ENCODE assay signal across 1 cellular context in genomic region chr17:47785538-47786123, GRCh38.
TF ChIP-seq lines count a peak whose summit lies in the region.

No MANE protein-coding gene starts in this region.

TF ChIP-seq in HepG2, 621 proteins besides CTCF, POLR2A, EP300 and RAD21 (continued from another document and continues in another):
- TF ChIP-seq, protein P1, sequence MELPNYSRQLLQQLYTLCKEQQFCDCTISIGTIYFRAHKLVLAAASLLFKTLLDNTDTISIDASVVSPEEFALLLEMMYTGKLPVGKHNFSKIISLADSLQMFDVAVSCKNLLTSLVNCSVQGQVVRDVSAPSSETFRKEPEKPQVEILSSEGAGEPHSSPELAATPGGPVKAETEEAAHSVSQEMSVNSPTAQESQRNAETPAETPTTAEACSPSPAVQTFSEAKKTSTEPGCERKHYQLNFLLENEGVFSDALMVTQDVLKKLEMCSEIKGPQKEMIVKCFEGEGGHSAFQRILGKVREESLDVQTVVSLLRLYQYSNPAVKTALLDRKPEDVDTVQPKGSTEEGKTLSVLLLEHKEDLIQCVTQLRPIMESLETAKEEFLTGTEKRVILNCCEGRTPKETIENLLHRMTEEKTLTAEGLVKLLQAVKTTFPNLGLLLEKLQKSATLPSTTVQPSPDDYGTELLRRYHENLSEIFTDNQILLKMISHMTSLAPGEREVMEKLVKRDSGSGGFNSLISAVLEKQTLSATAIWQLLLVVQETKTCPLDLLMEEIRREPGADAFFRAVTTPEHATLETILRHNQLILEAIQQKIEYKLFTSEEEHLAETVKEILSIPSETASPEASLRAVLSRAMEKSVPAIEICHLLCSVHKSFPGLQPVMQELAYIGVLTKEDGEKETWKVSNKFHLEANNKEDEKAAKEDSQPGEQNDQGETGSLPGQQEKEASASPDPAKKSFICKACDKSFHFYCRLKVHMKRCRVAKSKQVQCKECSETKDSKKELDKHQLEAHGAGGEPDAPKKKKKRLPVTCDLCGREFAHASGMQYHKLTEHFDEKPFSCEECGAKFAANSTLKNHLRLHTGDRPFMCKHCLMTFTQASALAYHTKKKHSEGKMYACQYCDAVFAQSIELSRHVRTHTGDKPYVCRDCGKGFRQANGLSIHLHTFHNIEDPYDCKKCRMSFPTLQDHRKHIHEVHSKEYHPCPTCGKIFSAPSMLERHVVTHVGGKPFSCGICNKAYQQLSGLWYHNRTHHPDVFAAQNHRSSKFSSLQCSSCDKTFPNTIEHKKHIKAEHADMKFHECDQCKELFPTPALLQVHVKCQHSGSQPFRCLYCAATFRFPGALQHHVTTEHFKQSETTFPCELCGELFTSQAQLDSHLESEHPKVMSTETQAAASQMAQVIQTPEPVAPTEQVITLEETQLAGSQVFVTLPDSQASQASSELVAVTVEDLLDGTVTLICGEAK (IDR thresholded peaks at IDR 0.05) = no peak
- TF ChIP-seq, protein P1 (CRISPR knock-in tag; IDR thresholded peaks at IDR 0.05) = 0 out of 2 replicates have a peak, but pooled peaks have one; percentile 27
- no peak for TF ChIP-seq HNRNPH1 (optimal IDR thresholded peaks at IDR 0.05; ENCODE audit: low read depth, low read length)
- no peak for TF ChIP-seq GRHL1 (CRISPR knock-in tag; conservative IDR thresholded peaks at IDR 0.05)
- no peak for TF ChIP-seq FOXM1 (CRISPR knock-in tag; IDR thresholded peaks at IDR 0.05)
- TF ChIP-seq, protein P2, sequence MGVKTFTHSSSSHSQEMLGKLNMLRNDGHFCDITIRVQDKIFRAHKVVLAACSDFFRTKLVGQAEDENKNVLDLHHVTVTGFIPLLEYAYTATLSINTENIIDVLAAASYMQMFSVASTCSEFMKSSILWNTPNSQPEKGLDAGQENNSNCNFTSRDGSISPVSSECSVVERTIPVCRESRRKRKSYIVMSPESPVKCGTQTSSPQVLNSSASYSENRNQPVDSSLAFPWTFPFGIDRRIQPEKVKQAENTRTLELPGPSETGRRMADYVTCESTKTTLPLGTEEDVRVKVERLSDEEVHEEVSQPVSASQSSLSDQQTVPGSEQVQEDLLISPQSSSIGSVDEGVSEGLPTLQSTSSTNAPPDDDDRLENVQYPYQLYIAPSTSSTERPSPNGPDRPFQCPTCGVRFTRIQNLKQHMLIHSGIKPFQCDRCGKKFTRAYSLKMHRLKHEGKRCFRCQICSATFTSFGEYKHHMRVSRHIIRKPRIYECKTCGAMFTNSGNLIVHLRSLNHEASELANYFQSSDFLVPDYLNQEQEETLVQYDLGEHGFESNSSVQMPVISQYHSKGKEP (CRISPR knock-in tag; IDR thresholded peaks at IDR 0.05) = peak; percentile 93; the same call in 1 of the 2 replicates
- TF ChIP-seq ZNF775 (CRISPR knock-in tag; IDR thresholded peaks at IDR 0.05; ENCODE audit: borderline replicate concordance) = no peak
- no peak; the same call in 1 of the 2 replicates for TF ChIP-seq MTF1 (CRISPR knock-in tag; IDR thresholded peaks at IDR 0.05)
- no peak for TF ChIP-seq SUZ12 (IDR thresholded peaks at IDR 0.05; ENCODE audit: low read depth, low read length)
- TF ChIP-seq, protein P3, sequence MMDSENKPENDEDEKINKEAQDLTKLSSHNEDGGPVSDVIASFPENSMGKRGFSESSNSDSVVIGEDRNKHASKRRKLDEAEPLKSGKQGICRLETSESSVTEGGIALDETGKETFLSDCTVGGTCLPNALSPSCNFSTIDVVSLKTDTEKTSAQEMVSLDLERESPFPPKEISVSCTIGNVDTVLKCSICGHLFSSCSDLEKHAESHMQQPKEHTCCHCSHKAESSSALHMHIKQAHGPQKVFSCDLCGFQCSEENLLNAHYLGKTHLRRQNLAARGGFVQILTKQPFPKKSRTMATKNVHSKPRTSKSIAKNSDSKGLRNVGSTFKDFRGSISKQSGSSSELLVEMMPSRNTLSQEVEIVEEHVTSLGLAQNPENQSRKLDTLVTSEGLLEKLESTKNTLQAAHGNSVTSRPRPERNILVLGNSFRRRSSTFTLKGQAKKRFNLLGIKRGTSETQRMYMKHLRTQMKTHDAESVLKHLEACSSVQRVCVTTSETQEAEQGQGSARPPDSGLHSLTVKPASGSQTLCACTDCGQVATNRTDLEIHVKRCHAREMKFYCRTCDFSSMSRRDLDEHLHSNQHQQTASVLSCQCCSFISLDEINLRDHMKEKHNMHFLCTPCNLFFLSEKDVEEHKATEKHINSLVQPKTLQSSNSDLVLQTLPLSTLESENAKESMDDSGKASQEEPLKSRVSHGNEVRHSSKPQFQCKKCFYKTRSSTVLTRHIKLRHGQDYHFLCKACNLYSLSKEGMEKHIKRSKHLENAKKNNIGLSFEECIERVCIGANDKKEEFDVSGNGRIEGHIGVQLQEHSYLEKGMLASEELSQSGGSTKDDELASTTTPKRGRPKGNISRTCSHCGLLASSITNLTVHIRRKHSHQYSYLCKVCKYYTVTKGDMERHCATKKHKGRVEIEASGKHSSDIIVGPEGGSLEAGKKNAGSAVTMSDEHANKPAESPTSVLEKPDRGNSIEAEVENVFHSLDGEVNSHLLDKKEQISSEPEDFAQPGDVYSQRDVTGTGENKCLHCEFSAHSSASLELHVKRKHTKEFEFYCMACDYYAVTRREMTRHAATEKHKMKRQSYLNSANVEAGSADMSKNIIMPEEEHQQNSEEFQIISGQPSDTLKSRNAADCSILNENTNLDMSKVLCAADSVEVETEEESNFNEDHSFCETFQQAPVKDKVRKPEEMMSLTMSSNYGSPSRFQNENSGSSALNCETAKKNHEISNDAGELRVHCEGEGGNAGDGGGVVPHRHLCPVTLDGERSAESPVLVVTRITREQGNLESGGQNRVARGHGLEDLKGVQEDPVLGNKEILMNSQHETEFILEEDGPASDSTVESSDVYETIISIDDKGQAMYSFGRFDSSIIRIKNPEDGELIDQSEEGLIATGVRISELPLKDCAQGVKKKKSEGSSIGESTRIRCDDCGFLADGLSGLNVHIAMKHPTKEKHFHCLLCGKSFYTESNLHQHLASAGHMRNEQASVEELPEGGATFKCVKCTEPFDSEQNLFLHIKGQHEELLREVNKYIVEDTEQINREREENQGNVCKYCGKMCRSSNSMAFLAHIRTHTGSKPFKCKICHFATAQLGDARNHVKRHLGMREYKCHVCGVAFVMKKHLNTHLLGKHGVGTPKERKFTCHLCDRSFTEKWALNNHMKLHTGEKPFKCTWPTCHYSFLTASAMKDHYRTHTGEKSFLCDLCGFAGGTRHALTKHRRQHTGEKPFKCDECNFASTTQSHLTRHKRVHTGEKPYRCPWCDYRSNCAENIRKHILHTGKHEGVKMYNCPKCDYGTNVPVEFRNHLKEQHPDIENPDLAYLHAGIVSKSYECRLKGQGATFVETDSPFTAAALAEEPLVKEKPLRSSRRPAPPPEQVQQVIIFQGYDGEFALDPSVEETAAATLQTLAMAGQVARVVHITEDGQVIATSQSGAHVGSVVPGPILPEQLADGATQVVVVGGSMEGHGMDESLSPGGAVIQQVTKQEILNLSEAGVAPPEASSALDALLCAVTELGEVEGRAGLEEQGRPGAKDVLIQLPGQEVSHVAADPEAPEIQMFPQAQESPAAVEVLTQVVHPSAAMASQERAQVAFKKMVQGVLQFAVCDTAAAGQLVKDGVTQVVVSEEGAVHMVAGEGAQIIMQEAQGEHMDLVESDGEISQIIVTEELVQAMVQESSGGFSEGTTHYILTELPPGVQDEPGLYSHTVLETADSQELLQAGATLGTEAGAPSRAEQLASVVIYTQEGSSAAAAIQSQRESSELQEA (CRISPR knock-in tag; IDR thresholded peaks at IDR 0.05; ENCODE audit: not compliant biosample characterization) = no peak
- TF ChIP-seq SP140L (CRISPR knock-in tag; IDR thresholded peaks at IDR 0.05; ENCODE audit: borderline replicate concordance) = peak; percentile 75; the same call in 1 of the 2 replicates
- TF ChIP-seq ZNF780A (CRISPR knock-in tag; IDR thresholded peaks at IDR 0.05) = 0 out of 2 replicates have a peak, but pooled peaks have one; percentile 39
- TF ChIP-seq ZNF12 (CRISPR knock-in tag; IDR thresholded peaks at IDR 0.05) = peak; percentile 80
- no peak for TF ChIP-seq ZNF788 (CRISPR knock-in tag; IDR thresholded peaks at IDR 0.05; ENCODE audit: borderline replicate concordance)
- TF ChIP-seq E2F1 (CRISPR knock-in tag; IDR thresholded peaks at IDR 0.05) = no peak
- TF ChIP-seq, protein P4, sequence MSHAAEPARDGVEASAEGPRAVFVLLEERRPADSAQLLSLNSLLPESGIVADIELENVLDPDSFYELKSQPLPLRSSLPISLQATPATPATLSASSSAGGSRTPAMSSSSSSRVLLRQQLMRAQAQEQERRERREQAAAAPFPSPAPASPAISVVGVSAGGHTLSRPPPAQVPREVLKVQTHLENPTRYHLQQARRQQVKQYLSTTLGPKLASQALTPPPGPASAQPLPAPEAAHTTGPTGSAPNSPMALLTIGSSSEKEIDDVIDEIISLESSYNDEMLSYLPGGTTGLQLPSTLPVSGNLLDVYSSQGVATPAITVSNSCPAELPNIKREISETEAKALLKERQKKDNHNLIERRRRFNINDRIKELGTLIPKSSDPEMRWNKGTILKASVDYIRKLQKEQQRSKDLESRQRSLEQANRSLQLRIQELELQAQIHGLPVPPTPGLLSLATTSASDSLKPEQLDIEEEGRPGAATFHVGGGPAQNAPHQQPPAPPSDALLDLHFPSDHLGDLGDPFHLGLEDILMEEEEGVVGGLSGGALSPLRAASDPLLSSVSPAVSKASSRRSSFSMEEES (CRISPR knock-in tag; IDR thresholded peaks at IDR 0.05) = peak; percentile 67; the same call in 1 of the 2 replicates
- TF ChIP-seq, protein P5, sequence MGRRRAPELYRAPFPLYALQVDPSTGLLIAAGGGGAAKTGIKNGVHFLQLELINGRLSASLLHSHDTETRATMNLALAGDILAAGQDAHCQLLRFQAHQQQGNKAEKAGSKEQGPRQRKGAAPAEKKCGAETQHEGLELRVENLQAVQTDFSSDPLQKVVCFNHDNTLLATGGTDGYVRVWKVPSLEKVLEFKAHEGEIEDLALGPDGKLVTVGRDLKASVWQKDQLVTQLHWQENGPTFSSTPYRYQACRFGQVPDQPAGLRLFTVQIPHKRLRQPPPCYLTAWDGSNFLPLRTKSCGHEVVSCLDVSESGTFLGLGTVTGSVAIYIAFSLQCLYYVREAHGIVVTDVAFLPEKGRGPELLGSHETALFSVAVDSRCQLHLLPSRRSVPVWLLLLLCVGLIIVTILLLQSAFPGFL (CRISPR knock-in tag; IDR thresholded peaks at IDR 0.05) = no peak
- TF ChIP-seq, protein P6, sequence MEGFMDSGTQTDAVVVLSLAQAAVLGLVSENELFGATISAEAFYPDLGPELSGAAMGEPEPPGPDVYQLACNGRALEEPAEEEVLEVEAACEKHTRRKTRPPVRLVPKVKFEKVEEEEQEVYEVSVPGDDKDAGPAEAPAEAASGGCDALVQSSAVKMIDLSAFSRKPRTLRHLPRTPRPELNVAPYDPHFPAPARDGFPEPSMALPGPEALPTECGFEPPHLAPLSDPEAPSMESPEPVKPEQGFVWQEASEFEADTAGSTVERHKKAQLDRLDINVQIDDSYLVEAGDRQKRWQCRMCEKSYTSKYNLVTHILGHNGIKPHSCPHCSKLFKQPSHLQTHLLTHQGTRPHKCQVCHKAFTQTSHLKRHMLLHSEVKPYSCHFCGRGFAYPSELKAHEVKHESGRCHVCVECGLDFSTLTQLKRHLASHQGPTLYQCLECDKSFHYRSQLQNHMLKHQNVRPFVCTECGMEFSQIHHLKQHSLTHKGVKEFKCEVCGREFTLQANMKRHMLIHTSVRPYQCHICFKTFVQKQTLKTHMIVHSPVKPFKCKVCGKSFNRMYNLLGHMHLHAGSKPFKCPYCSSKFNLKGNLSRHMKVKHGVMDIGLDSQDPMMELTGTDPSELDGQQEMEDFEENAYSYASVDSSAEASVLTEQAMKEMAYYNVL (CRISPR knock-in tag; IDR thresholded peaks at IDR 0.05; ENCODE audit: borderline replicate concordance) = 0 out of 2 replicates have a peak, but pooled peaks have one; percentile 20
